Comparison of ENCODE assay signal across 1 cellular context in genomic region chr19:1826557-1827521, GRCh38.
TF ChIP-seq lines count a peak whose summit lies in the region.

No MANE protein-coding gene starts in this region.

TF ChIP-seq in HEK293, 187 proteins besides CTCF, POLR2A, EP300 and RAD21 (continued from another document):
- TF ChIP-seq HIC1 (tag by site-specific recombination; IDR thresholded peaks at IDR 0.05) (peak; percentile 51; the same call in 1 of the 2 replicates), INSM2 (tag by site-specific recombination; IDR thresholded peaks at IDR 0.05) (no peak), IKZF3 (tag by site-specific recombination; IDR thresholded peaks at IDR 0.05) (no peak), ZNF549 (tag by site-specific recombination; IDR thresholded peaks at IDR 0.05) (no peak), ZNF561 (tag by site-specific recombination; IDR thresholded peaks at IDR 0.05; ENCODE audit: borderline replicate concordance) (no peak), ZNF48 (tag by site-specific recombination; IDR thresholded peaks at IDR 0.05) (no peak), ZNF302 (tag by site-specific recombination; IDR thresholded peaks at IDR 0.05; ENCODE audit: low read depth) (no peak), ZNF449 (tag by site-specific recombination; IDR thresholded peaks at IDR 0.05) (0 out of 2 replicates have a peak, but pooled peaks have one; percentile 17), ZNF791 (tag by site-specific recombination; IDR thresholded peaks at IDR 0.05) (no peak), ZNF394 (tag by site-specific recombination; IDR thresholded peaks at IDR 0.05; ENCODE audit: borderline replicate concordance) (peak; percentile 45; the same call in 1 of the 2 replicates), SETDB1 (IDR thresholded peaks at IDR 0.05; ENCODE audit: insufficient read length, low read length) (no peak), ZNF146 (tag by site-specific recombination; IDR thresholded peaks at IDR 0.05) (no peak), ZNF311 (tag by site-specific recombination; IDR thresholded peaks at IDR 0.05; ENCODE audit: borderline replicate concordance) (no peak), ZNF114 (tag by site-specific recombination; IDR thresholded peaks at IDR 0.05) (no peak), AEBP2 (tag by site-specific recombination; IDR thresholded peaks at IDR 0.05; ENCODE audit: borderline replicate concordance) (no peak), ZSCAN16 (tag by site-specific recombination; IDR thresholded peaks at IDR 0.05) (no peak), ZBTB26 (tag by site-specific recombination; optimal IDR thresholded peaks at IDR 0.05) (peak; percentile 6)
